In genomic region chr2:128523490-128523889, GRCh38 we compare ENCODE assay signal across 25 cellular contexts.
"Had no signal": no experiment of that assay in that cellular context is flagged by ENCODE, and none has a peak within 500 bp of the region (broad histone marks: within the 10 kb centered on the region; RNA-seq: fewer than 3 reads in every experiment).

No MANE protein-coding gene starts in this region.

- DNase-seq: activated CD4-positive, alpha-beta memory T cell treated with anti-CD3 and anti-CD28 coated beads, Interleukin-2, amount 10 ng/mL, durations not matched to agents 7 days and 5 days; activated CD4-positive, alpha-beta T cell treated with anti-CD3 and anti-CD28 coated beads for 4 hours; activated CD8-positive, alpha-beta memory T cell treated with anti-CD3 and anti-CD28 coated beads, Interleukin-2, amount 10 ng/mL, durations not matched to agents 7 days and 5 days; activated naive CD4-positive, alpha-beta T cell; activated naive CD8-positive, alpha-beta T cell treated with anti-CD3 and anti-CD28 coated beads for 36 hours; activated T-cell treated with anti-CD3 and anti-CD28 coated beads, Interleukin-2, amount 50 U/mL, for 1 hour; amniotic stem cell; effector memory CD8-positive, alpha-beta T cell; glutamatergic neuron; mammary epithelial cell; naive thymus-derived CD4-positive, alpha-beta T cell; stimulated activated CD4-positive, alpha-beta T cell treated with anti-CD3 and anti-CD28 coated beads, Interleukin-12 subunit alpha, Interleukin-12 subunit beta, amount 100 ng/mL, for 4 hours; stimulated activated CD4-positive, alpha-beta T cell treated with anti-CD3 and anti-CD28 coated beads, Interleukin-1b, Interleukin-23, amount 100 ng/mL, for 48 hours; stimulated activated CD8-positive, alpha-beta memory T cell treated with anti-CD3 and anti-CD28 coated beads, Interleukin-4, amount 100 ng/mL, for 48 hours; stimulated activated naive CD4-positive, alpha-beta T cell treated with Interleukin-2 at 50 U/mL for 16 hours; substantia nigra; uterus had no signal

- H3K79me2 ChIP-seq: parathyroid adenoma had no signal

- H2AFZ ChIP-seq: parathyroid adenoma had no signal

- H3K9ac ChIP-seq: parathyroid adenoma had no signal

- H3K27me3 ChIP-seq: cardiac muscle cell, tibial nerve, uterus had no signal

- H3K4me1 ChIP-seq: foreskin keratinocyte, parathyroid adenoma, tibial nerve, uterus had no signal

- H3K9me3 ChIP-seq: uterus had no signal

- FAIRE-seq: keratinocyte, TTC549 had no signal

- H3K27ac ChIP-seq: cardiac muscle cell, foreskin keratinocyte, parathyroid adenoma, tibial nerve, uterus had no signal

- H3K36me3 ChIP-seq: cardiac muscle cell, tibial nerve, uterus had no signal

- ATAC-seq: activated CD8-positive, alpha-beta memory T cell treated with anti-CD3 and anti-CD28 coated beads, Interleukin-2, amount 10 ng/mL, durations not matched to agents 7 days and 5 days; activated T-helper 17 cell treated with anti-CD3 and anti-CD28 coated beads, Interleukin-2, amount 50 U/mL, for 72 hours; effector memory CD8-positive, alpha-beta T cell; left lobe of liver; naive thymus-derived CD4-positive, alpha-beta T cell had no signal

- H3K4me3 ChIP-seq: cardiac muscle cell, tibial nerve, uterus had no signal
